In genomic region chrX:45767021-45767491, GRCh38 we compare ENCODE assay signal across 8 cellular contexts.
DNase-seq lines count a peak whose midpoint lies in the region; ATAC-seq, FAIRE-seq and TF ChIP-seq lines count a peak whose summit lies in the region.

No MANE protein-coding gene starts in this region.

- no peaks in the 10 kb centered on the region for H3K27me3 ChIP-seq in Panc1 (ENCODE audit: control insufficient read depth, insufficient read depth, low read length)
- peaks cover 0 to 28% (median 12%) of the 10 kb centered on the region in 3 donors for H3K27me3 ChIP-seq in gastrocnemius medialis
- H3K27me3 ChIP-seq in trophoblast cell (ENCODE audit: insufficient read depth, low read length) = no peaks in the 10 kb centered on the region
- no peaks in the 10 kb centered on the region for H3K27me3 ChIP-seq in BE2C

- H3K23ac ChIP-seq in trophoblast cell (ENCODE audit: low read length) = no peak overlapping the region

- no peak overlapping the region for H3K18ac ChIP-seq in trophoblast cell (ENCODE audit: low read length)

- in situ Hi-C loops in Panc1 (cut with HindIII; ENCODE audit: low pct_unique_long_range_greater_than_20kb, low sequenced_read_pairs) (no loop called here), gastrocnemius medialis (cut with MboI; ENCODE audit: low sequenced_read_pairs in 4 of 4) (loop anchor here in 2 of 4 donors (25.0 kb wide), 1 partner anchor 255 kb away; no protein-coding TSS in a partner anchor)

- intact Hi-C loops in Panc1 (cut with micrococcal nuclease; ENCODE audit: unreplicated experiment) = no loop called here
- intact Hi-C loops in gastrocnemius medialis (cut with DNase I; ENCODE audit: low total_unique reads) = no loop called here
- intact Hi-C loops in mucosa of descending colon (cut with DNase I, micrococcal nuclease) = no loop called here

- no peak overlapping the region for H3K9ac ChIP-seq in trophoblast cell (ENCODE audit: low read length)

- H2BK120ac ChIP-seq in trophoblast cell (ENCODE audit: insufficient read depth, low read length, poor library complexity) = no peak overlapping the region

- no peak overlapping the region for H4K12ac ChIP-seq in trophoblast cell (ENCODE audit: low read depth, low read length)

- peaks cover 30% of the 10 kb centered on the region for H3K4me1 ChIP-seq in Panc1 (ENCODE audit: control insufficient read depth, insufficient read depth, low read length)
- H3K4me1 ChIP-seq in gastrocnemius medialis = no peaks in the 10 kb centered on the region
- H3K4me1 ChIP-seq in mucosa of descending colon (ENCODE audit: low read depth) = peaks cover 3% of the 10 kb centered on the region
- H3K4me1 ChIP-seq in trophoblast cell (ENCODE audit: control insufficient read depth in 1 of 2, insufficient read depth in 2 of 2, low read length in 2 of 2) = peaks cover 0 to 2% of the 10 kb centered on the region in 2 experiments
- H3K4me1 ChIP-seq in BE2C = no peaks in the 10 kb centered on the region

- H2AK5ac ChIP-seq in trophoblast cell (ENCODE audit: low read length) = no peak overlapping the region

- H3K4me3 ChIP-seq in Panc1 (ENCODE audit: low read depth in 2 of 2, low read length in 2 of 2) = peak overlapping the region; percentile 54 to 74
- peak overlapping the region in 3 of 4 donors; percentile 13 to 45 (median 23) for H3K4me3 ChIP-seq in gastrocnemius medialis
- no peak overlapping the region for H3K4me3 ChIP-seq in mucosa of descending colon
- no peak overlapping the region for H3K4me3 ChIP-seq in trophoblast cell (ENCODE audit: low read depth, low read length)
- no peak overlapping the region for H3K4me3 ChIP-seq in BE2C (ENCODE audit: low read depth, low read length)

- DNase-seq in Panc1 (ENCODE audit: low read depth, low spot score) = no peak
- no peak for DNase-seq in gastrocnemius medialis
- DNase-seq in mucosa of descending colon = no peak
- DNase-seq in trophoblast cell = no peak
- no peak for DNase-seq in BE2C

- no peak overlapping the region for H2BK12ac ChIP-seq in trophoblast cell (ENCODE audit: low read length)

- no peak overlapping the region for H2BK5ac ChIP-seq in trophoblast cell (ENCODE audit: low read depth, low read length, poor library complexity)

- H3K79me1 ChIP-seq in trophoblast cell (ENCODE audit: low read length) = no peaks in the 10 kb centered on the region

- no peaks in the 10 kb centered on the region; the same call in 1 of the 2 replicates for H3K36me3 ChIP-seq in Panc1 (ENCODE audit: control insufficient read depth, insufficient read depth, low read length)
- no peaks in the 10 kb centered on the region for H3K36me3 ChIP-seq in gastrocnemius medialis
- no peaks in the 10 kb centered on the region for H3K36me3 ChIP-seq in mucosa of descending colon (ENCODE audit: low read depth)
- H3K36me3 ChIP-seq in trophoblast cell (ENCODE audit: control insufficient read depth in 1 of 2, insufficient read depth in 2 of 2, low read length in 2 of 2) = peaks cover 2% of the 10 kb centered on the region in 2 experiments
- no peaks in the 10 kb centered on the region for H3K36me3 ChIP-seq in BE2C

- no peak overlapping the region for H4K8ac ChIP-seq in trophoblast cell (ENCODE audit: low read depth, low read length)

- ATAC-seq in GM18868 (IDR thresholded peaks at IDR 0.05; ENCODE audit: unreplicated experiment) = peak; percentile 26
- ATAC-seq in Panc1 = no peak
- ATAC-seq in gastrocnemius medialis = no peak
- ATAC-seq in mucosa of descending colon = no peak
- no peak for ATAC-seq in HG03469 (IDR thresholded peaks at IDR 0.05; ENCODE audit: unreplicated experiment)

- FAIRE-seq in endometrium (lab: Jason Lieb, UNC) = peak; percentile 41

- H3K14ac ChIP-seq in trophoblast cell (ENCODE audit: low read length) = no peak overlapping the region

- H3K27ac ChIP-seq in Panc1 (ENCODE audit: low read length) = peak overlapping the region; percentile 74
- H3K27ac ChIP-seq in gastrocnemius medialis = peak overlapping the region in 3 of 4 donors; percentile 2 to 72 (median 55)
- no peak overlapping the region for H3K27ac ChIP-seq in trophoblast cell (ENCODE audit: low read depth, low read length)

- H3K4ac ChIP-seq in trophoblast cell (ENCODE audit: low read depth, low read length) = no peak overlapping the region

- BruUV-seq in Panc1 (replicated peaks; lab: Mats Ljungman, UMichigan) = no TSS peak

- no peaks in the 10 kb centered on the region for H3K79me2 ChIP-seq in trophoblast cell (ENCODE audit: control insufficient read depth, insufficient read depth, low read length, poor library complexity)

- no peak overlapping the region for H2AFZ ChIP-seq in trophoblast cell (ENCODE audit: insufficient read depth, low read length, poor library complexity)

- H3K9me3 ChIP-seq in Panc1 (ENCODE audit: control insufficient read depth, insufficient read depth, low read depth, low read length) (no peaks in the 10 kb centered on the region), gastrocnemius medialis (no peaks in the 10 kb centered on the region), mucosa of descending colon (no peaks in the 10 kb centered on the region), trophoblast cell (ENCODE audit: insufficient read depth, low read depth, low read length) (no peaks in the 10 kb centered on the region), BE2C (no peaks in the 10 kb centered on the region)

- POLR2A ChIA-PET in Panc1 (lab: Charles Lee) = interaction anchor here (1.2 kb wide), 1 partner anchor 11 kb away, joined by 3 read pairs; no protein-coding TSS in a partner anchor

- WGBS in trophoblast cell (ENCODE audit: extremely low coverage, insufficient coverage, insufficient read length) = no CpG with 5 or more reads among the region's 3 CpGs

- no peak overlapping the region for H3K4me2 ChIP-seq in trophoblast cell (ENCODE audit: low read length)

- CTCF ChIA-PET in Panc1 (lab: Charles Lee) = no interaction called here

- TF ChIP-seq CTCF in Panc1 (IDR thresholded peaks at IDR 0.05) = no peak
- no peak for TF ChIP-seq CTCF in gastrocnemius medialis (IDR thresholded peaks at IDR 0.05 in 4 of 5, conservative IDR thresholded peaks at IDR 0.05 in 1 of 5)
- TF ChIP-seq CTCF in mucosa of descending colon (IDR thresholded peaks at IDR 0.05) = no peak
- TF ChIP-seq CTCF in BE2C (IDR thresholded peaks at IDR 0.05; ENCODE audit: low read depth, low read length) = no peak

- TF ChIP-seq POLR2A in gastrocnemius medialis (IDR thresholded peaks at IDR 0.05) = no peak

- no peak overlapping the region for H4K91ac ChIP-seq in trophoblast cell (ENCODE audit: low read depth, low read length)

Comparison
In these comparisons a context has a peak if more than half of its experiments do, and no peak if none do; other contexts are left out.
1. H3K4me3 ChIP-seq: peak in Panc1 (2 of 2) and gastrocnemius medialis (3 of 4); none in mucosa of descending colon (single experiment), trophoblast cell (single experiment) and BE2C (single experiment).